ENCODE assay signal across 8 cellular contexts in genomic region chr22:28791841-28792490, GRCh38. TPM values are rescaled to one million over a fixed set of nuclear protein-coding genes. Genes with fewer than 3 reads are reported as not detected.
A peak's percentile ranks its signal among the peaks of the same experiment; 100 is the strongest.
DNase-seq lines count a peak whose midpoint lies in the region; ATAC-seq, FAIRE-seq and TF ChIP-seq lines count a peak whose summit lies in the region.
"Had no signal": no experiment of that assay in that cellular context is flagged by ENCODE, and none has a peak within 500 bp of the region (broad histone marks: within the 10 kb centered on the region; RNA-seq: fewer than 3 reads in every experiment).

No MANE protein-coding gene starts in this region.

- H3K36me3 ChIP-seq in pancreas, result peaks cover 0 to 34% (median 32%) of the 10 kb centered on the region in 3 donors

- WGBS in pancreas, 2 donors, result 22 to 52% methylated on average over 3 of the region's 3 CpGs

- H3K4me1 ChIP-seq in pancreas, result peaks cover 0 to 21% (median 0%) of the 10 kb centered on the region in 3 donors

- intact Hi-C loops in pancreas (cut with DNase I), result no loop called here

- ATAC-seq in GM19023 (IDR thresholded peaks at IDR 0.05; ENCODE audit: unreplicated experiment) (peak; percentile 66), HG02840 (IDR thresholded peaks at IDR 0.05; ENCODE audit: low FRiP score, unreplicated experiment) (peak; percentile 42), pancreas (peak; percentile 1 to 17 (median 2))
- ATAC-seq: left lung had no signal

- no peak for FAIRE-seq in pancreas (lab: Jason Lieb, UNC)
- FAIRE-seq in RCC 7860 (lab: Jason Lieb, UNC), result no peak

- no peaks in the 10 kb centered on the region for H3K27me3 ChIP-seq in pancreas
- H3K27me3 ChIP-seq: left lung had no signal

- H3K9me3 ChIP-seq in pancreas, result no peaks in the 10 kb centered on the region
- H3K9me3 ChIP-seq: left lung had no signal

- no peak overlapping the region for H3K4me3 ChIP-seq in pancreas
- H3K4me3 ChIP-seq: left lung had no signal

- TF ChIP-seq CTCF in pancreas (IDR thresholded peaks at IDR 0.05), result no peak

- peak; percentile 74 for DNase-seq in RPMI8226
- peak in 1 of 6 donors; percentile 40 for DNase-seq in pancreas
- no peak for DNase-seq in globus pallidus (ENCODE audit: low spot score)
- DNase-seq in RCC 7860 (ENCODE audit: low spot score), result no peak
- DNase-seq in amniotic stem cell (lab: John Stamatoyannopoulos, UW), result no peak
- DNase-seq: left lung had no signal

- H3K27ac ChIP-seq in pancreas, result peak overlapping the region; percentile 13 to 97 (median 36)

RNA-seq across cellular contexts. Expression of gene XBP1, which starts 8.4 kb away (rescaled TPM):
- 100 to 1,000 TPM; 505 to 974 (median 718) TPM for total RNA-seq in pancreas
- polyA plus RNA-seq in pancreas, result 100 to 1,000 TPM; 178 to 250 TPM

RNA-seq across cellular contexts. Expression of gene CCDC117, which starts 19.5 kb away (rescaled TPM):
- total RNA-seq in pancreas, result 10 to 100 TPM in 3 of 6 donors, 1 to 10 TPM in 3; 7.8 to 15.7 (median 10.0) TPM
- polyA plus RNA-seq in pancreas, result 1 to 10 TPM; 5.1 to 5.3 TPM

RNA-seq across cellular contexts. Expression of gene HSCB, which starts 50.1 kb away (rescaled TPM):
- 1 to 10 TPM; 7.0 to 9.3 (median 7.8) TPM for total RNA-seq in pancreas
- 10 to 100 TPM; 14.1 to 17.7 TPM for polyA plus RNA-seq in pancreas

RNA-seq across cellular contexts. Expression of gene CHEK2, which starts 50.3 kb away (rescaled TPM):
- total RNA-seq in pancreas, result 1 to 10 TPM in 5 of 6 donors, under 1 TPM in 1; 0.83 to 4.6 (median 2.3) TPM
- 1 to 10 TPM; 3.2 to 4.0 TPM for polyA plus RNA-seq in pancreas

Comparison
In these comparisons a context has a peak if more than half of its experiments do, and no peak if none do; other contexts are left out.
1. ATAC-seq: peak in every context shown above with its lines; median percentile 66 in GM19023; 42 in HG02840; 2 in pancreas.